2 cellular contexts compared by ENCODE assay signal in the genomic region with DNA sequence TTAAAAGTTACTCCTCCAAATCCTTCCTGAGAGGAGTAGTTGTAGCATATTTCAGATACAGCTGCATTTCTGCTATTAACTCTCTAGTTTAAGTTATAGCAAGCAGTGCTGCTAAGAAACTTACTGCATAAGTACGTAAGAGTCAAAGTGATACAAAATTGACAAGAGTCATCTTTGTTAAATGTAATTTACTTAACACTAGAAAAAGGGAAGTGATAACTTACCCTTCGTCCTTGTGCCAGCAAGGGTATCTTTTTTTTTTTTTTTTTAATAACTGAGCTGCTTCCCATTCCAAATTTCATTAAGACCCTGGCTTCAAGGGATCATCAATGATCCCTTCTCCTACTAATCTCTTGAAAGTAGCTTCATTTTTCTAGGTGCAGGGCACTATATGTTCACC.
TF ChIP-seq lines count a peak whose summit lies in the region.

No MANE protein-coding gene starts in this region.

TF ChIP-seq in GM23338, 12 proteins besides CTCF, POLR2A, EP300 and RAD21 (continued from another document):
- TF ChIP-seq, protein P1, sequence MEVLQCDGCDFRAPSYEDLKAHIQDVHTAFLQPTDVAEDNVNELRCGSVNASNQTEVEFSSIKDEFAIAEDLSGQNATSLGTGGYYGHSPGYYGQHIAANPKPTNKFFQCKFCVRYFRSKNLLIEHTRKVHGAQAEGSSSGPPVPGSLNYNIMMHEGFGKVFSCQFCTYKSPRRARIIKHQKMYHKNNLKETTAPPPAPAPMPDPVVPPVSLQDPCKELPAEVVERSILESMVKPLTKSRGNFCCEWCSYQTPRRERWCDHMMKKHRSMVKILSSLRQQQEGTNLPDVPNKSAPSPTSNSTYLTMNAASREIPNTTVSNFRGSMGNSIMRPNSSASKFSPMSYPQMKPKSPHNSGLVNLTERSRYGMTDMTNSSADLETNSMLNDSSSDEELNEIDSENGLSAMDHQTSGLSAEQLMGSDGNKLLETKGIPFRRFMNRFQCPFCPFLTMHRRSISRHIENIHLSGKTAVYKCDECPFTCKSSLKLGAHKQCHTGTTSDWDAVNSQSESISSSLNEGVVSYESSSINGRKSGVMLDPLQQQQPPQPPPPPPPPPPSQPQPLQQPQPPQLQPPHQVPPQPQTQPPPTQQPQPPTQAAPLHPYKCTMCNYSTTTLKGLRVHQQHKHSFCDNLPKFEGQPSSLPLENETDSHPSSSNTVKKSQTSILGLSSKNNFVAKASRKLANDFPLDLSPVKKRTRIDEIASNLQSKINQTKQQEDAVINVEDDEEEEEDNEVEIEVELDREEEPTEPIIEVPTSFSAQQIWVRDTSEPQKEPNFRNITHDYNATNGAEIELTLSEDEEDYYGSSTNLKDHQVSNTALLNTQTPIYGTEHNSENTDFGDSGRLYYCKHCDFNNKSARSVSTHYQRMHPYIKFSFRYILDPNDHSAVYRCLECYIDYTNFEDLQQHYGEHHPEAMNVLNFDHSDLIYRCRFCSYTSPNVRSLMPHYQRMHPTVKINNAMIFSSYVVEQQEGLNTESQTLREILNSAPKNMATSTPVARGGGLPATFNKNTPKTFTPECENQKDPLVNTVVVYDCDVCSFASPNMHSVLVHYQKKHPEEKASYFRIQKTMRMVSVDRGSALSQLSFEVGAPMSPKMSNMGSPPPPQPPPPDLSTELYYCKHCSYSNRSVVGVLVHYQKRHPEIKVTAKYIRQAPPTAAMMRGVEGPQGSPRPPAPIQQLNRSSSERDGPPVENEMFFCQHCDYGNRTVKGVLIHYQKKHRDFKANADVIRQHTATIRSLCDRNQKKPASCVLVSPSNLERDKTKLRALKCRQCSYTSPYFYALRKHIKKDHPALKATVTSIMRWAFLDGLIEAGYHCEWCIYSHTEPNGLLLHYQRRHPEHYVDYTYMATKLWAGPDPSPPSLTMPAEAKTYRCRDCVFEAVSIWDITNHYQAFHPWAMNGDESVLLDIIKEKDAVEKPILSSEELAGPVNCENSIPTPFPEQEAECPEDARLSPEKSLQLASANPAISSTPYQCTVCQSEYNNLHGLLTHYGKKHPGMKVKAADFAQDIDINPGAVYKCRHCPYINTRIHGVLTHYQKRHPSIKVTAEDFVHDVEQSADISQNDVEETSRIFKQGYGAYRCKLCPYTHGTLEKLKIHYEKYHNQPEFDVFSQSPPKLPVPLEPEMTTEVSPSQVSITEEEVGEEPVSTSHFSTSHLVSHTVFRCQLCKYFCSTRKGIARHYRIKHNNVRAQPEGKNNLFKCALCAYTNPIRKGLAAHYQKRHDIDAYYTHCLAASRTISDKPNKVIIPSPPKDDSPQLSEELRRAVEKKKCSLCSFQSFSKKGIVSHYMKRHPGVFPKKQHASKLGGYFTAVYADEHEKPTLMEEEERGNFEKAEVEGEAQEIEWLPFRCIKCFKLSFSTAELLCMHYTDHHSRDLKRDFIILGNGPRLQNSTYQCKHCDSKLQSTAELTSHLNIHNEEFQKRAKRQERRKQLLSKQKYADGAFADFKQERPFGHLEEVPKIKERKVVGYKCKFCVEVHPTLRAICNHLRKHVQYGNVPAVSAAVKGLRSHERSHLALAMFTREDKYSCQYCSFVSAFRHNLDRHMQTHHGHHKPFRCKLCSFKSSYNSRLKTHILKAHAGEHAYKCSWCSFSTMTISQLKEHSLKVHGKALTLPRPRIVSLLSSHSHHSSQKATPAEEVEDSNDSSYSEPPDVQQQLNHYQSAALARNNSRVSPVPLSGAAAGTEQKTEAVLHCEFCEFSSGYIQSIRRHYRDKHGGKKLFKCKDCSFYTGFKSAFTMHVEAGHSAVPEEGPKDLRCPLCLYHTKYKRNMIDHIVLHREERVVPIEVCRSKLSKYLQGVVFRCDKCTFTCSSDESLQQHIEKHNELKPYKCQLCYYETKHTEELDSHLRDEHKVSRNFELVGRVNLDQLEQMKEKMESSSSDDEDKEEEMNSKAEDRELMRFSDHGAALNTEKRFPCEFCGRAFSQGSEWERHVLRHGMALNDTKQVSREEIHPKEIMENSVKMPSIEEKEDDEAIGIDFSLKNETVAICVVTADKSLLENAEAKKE (CRISPR knock-in tag; IDR thresholded peaks at IDR 0.05), result no peak
- TF ChIP-seq ZNF331 (CRISPR knock-in tag; IDR thresholded peaks at IDR 0.05; ENCODE audit: low read depth) (no peak), EZH2 (IDR thresholded peaks at IDR 0.05; ENCODE audit: low read depth, unreplicated experiment) (no peak), STAT1 (IDR thresholded peaks at IDR 0.05; ENCODE audit: unreplicated experiment) (no peak), POLR2AphosphoS5 (IDR thresholded peaks at IDR 0.05; ENCODE audit: low read depth) (no peak), EZH2phosphoT487 (IDR thresholded peaks at IDR 0.05; ENCODE audit: unreplicated experiment) (no peak), CREB1 (CRISPR knock-in tag; IDR thresholded peaks at IDR 0.05; ENCODE audit: low read depth) (no peak), NANOG (IDR thresholded peaks at IDR 0.05; ENCODE audit: borderline replicate concordance) (no peak)
- TF ChIP-seq, protein P2, sequence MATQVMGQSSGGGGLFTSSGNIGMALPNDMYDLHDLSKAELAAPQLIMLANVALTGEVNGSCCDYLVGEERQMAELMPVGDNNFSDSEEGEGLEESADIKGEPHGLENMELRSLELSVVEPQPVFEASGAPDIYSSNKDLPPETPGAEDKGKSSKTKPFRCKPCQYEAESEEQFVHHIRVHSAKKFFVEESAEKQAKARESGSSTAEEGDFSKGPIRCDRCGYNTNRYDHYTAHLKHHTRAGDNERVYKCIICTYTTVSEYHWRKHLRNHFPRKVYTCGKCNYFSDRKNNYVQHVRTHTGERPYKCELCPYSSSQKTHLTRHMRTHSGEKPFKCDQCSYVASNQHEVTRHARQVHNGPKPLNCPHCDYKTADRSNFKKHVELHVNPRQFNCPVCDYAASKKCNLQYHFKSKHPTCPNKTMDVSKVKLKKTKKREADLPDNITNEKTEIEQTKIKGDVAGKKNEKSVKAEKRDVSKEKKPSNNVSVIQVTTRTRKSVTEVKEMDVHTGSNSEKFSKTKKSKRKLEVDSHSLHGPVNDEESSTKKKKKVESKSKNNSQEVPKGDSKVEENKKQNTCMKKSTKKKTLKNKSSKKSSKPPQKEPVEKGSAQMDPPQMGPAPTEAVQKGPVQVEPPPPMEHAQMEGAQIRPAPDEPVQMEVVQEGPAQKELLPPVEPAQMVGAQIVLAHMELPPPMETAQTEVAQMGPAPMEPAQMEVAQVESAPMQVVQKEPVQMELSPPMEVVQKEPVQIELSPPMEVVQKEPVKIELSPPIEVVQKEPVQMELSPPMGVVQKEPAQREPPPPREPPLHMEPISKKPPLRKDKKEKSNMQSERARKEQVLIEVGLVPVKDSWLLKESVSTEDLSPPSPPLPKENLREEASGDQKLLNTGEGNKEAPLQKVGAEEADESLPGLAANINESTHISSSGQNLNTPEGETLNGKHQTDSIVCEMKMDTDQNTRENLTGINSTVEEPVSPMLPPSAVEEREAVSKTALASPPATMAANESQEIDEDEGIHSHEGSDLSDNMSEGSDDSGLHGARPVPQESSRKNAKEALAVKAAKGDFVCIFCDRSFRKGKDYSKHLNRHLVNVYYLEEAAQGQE (IDR thresholded peaks at IDR 0.05; ENCODE audit: unreplicated experiment), result no peak
- TF ChIP-seq, protein P3, sequence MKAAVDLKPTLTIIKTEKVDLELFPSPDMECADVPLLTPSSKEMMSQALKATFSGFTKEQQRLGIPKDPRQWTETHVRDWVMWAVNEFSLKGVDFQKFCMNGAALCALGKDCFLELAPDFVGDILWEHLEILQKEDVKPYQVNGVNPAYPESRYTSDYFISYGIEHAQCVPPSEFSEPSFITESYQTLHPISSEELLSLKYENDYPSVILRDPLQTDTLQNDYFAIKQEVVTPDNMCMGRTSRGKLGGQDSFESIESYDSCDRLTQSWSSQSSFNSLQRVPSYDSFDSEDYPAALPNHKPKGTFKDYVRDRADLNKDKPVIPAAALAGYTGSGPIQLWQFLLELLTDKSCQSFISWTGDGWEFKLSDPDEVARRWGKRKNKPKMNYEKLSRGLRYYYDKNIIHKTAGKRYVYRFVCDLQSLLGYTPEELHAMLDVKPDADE (IDR thresholded peaks at IDR 0.05), result no peak

TF ChIP-seq in SK-N-SH, 30 proteins besides CTCF, POLR2A, EP300 and RAD21 (continued from another document):
- TF ChIP-seq EZH2phosphoT487 (IDR thresholded peaks at IDR 0.05; ENCODE audit: borderline replicate concordance, low read depth) (no peak), MEF2A (IDR thresholded peaks at IDR 0.05; ENCODE audit: borderline replicate concordance, low read depth) (no peak), NFIC (IDR thresholded peaks at IDR 0.05; ENCODE audit: borderline replicate concordance) (no peak), SMC3 (IDR thresholded peaks at IDR 0.05; ENCODE audit: low read depth, low read length) (no peak), YY1 (IDR thresholded peaks at IDR 0.05; ENCODE audit: low read depth) (no peak), GATA2 (CRISPR knock-in tag; IDR thresholded peaks at IDR 0.05) (no peak)
- TF ChIP-seq, protein P4, sequence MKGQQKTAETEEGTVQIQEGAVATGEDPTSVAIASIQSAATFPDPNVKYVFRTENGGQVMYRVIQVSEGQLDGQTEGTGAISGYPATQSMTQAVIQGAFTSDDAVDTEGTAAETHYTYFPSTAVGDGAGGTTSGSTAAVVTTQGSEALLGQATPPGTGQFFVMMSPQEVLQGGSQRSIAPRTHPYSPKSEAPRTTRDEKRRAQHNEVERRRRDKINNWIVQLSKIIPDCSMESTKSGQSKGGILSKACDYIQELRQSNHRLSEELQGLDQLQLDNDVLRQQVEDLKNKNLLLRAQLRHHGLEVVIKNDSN (IDR thresholded peaks at IDR 0.05; ENCODE audit: borderline replicate concordance, low read depth), result no peak
